Comparison of ENCODE assay signal across 9 cellular contexts in the genomic region with DNA sequence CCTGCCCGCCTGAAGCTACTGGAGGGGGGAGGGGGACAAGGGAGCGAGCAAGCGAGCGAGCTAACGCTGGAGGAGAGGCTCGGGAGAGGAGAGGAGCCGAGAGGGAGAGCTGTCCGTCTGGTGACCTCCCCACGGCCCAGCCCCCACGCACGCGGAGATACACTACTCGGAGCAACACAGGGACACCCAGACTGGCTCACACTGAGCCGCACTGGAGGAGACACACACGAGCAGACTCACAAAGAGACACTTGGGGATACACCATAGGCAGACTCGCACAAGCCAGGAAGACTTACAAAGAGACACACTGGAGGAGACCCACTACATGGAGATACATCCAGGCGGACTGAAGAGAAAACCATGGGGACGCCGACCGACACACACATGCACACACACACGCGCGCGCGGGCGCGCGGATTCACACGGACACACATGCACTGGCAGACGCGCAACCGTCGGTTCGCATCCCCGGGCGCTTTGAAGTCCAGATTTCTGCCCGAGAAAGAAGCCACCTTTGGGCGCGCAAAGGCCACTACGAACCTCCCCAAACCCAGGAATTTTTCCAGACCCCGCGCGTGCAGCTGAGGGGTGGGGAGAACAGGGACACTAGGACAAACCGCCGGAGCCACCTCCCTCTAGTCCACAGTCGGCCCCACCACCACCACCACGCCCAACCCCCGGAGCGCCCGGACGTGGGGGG. TPM values are rescaled to one million over a fixed set of nuclear protein-coding genes. Genes with fewer than 3 reads are reported as not detected.
DNase-seq lines count a peak whose midpoint lies in the region; TF ChIP-seq lines count a peak whose summit lies in the region.
"Had no signal": no experiment of that assay in that cellular context is flagged by ENCODE, and none has a peak within 500 bp of the region (broad histone marks: within the 10 kb centered on the region; RNA-seq: fewer than 3 reads in every experiment).

No MANE protein-coding gene starts in this region.

- H3K27me3 ChIP-seq in NT2/D1 (ENCODE audit: insufficient read depth, insufficient read length) (peaks cover 96% of the 10 kb centered on the region), esophagus squamous epithelium (peaks cover 0 to 100% (median 5%) of the 10 kb centered on the region in 4 donors), parathyroid adenoma (ENCODE audit: control insufficient read depth, insufficient read depth, low read length) (peaks cover 5% of the 10 kb centered on the region), Karpas-422 (ENCODE audit: low read length) (no peaks in the 10 kb centered on the region)

- peaks cover 4% of the 10 kb centered on the region; the same call in 1 of the 2 replicates for H4K20me1 ChIP-seq in Karpas-422 (ENCODE audit: insufficient read depth, low read depth, low read length)

- no peak for DNase-seq in Calu3
- DNase-seq in NT2/D1 (ENCODE audit: low read depth, low spot score): no peak
- no peak for DNase-seq in esophagus squamous epithelium (lab: John Stamatoyannopoulos, UW)
- no peak for DNase-seq in NCI-H187 treated with DMSO at 0.1 percent for 48 hours (lab: John Stamatoyannopoulos, UW)
- DNase-seq in OCI-M1 (lab: John Stamatoyannopoulos, UW): no peak
- DNase-seq in D341Med (ENCODE audit: low spot score): no peak
- no peak for DNase-seq in Karpas-422
- DNase-seq: SJCRH30 had no signal

- TF ChIP-seq CTCF in Calu3 (IDR thresholded peaks at IDR 0.05; ENCODE audit: unreplicated experiment): no peak
- TF ChIP-seq CTCF in esophagus squamous epithelium (IDR thresholded peaks at IDR 0.05): no peak
- TF ChIP-seq CTCF in parathyroid adenoma (IDR thresholded peaks at IDR 0.05): no peak

- H3K4me3 ChIP-seq in NT2/D1 (ENCODE audit: insufficient read length, low read depth): peak overlapping the region; percentile 48
- H3K4me3 ChIP-seq in esophagus squamous epithelium: peak overlapping the region; percentile 43 to 73 (median 56)
- no peak overlapping the region for H3K4me3 ChIP-seq in parathyroid adenoma (ENCODE audit: low read depth, low read length)
- H3K4me3 ChIP-seq in Karpas-422 (ENCODE audit: low read length): no peak overlapping the region
- H3K4me3 ChIP-seq: SJCRH30 had no signal

- H2AFZ ChIP-seq in parathyroid adenoma (no peak overlapping the region), Karpas-422 (ENCODE audit: low read length) (no peak overlapping the region)

- CTCF ChIA-PET in Calu3 (lab: Charles Lee): interaction anchor here (0.7 kb wide), 1 partner anchor 87 kb away, joined by 5 read pairs; no protein-coding TSS in a partner anchor

- peak overlapping the region; percentile 2 for H3K4me3 Mint-ChIP-seq in Calu3 (ENCODE audit: low read depth, unreplicated experiment)

- intact Hi-C loops in Calu3 (cut with micrococcal nuclease; ENCODE audit: unreplicated experiment): no loop called here
- intact Hi-C loops in esophagus squamous epithelium (cut with DNase I): loop anchor here (10.0 kb wide), 2 partner anchors 84 to 184 kb away; no protein-coding TSS in a partner anchor

- H3K9me3 Mint-ChIP-seq in Calu3 (ENCODE audit: low read depth, unreplicated experiment): no peaks in the 10 kb centered on the region

- no peaks in the 10 kb centered on the region for H3K4me1 Mint-ChIP-seq in Calu3 (ENCODE audit: low read depth, unreplicated experiment)

- BruUV-seq in Calu3 (replicated peaks; lab: Mats Ljungman, UMichigan): no TSS peak

- H3K4me1 ChIP-seq in NT2/D1 (ENCODE audit: insufficient read depth, insufficient read length): peaks cover 43% of the 10 kb centered on the region
- H3K4me1 ChIP-seq in esophagus squamous epithelium: peaks cover 29 to 57% (median 31%) of the 10 kb centered on the region in 3 donors
- H3K4me1 ChIP-seq in parathyroid adenoma: no peaks in the 10 kb centered on the region
- H3K4me1 ChIP-seq in Karpas-422 (ENCODE audit: low read length): no peaks in the 10 kb centered on the region

- H3K9me3 ChIP-seq in NT2/D1 (ENCODE audit: insufficient read depth, low read length): no peaks in the 10 kb centered on the region
- no peaks in the 10 kb centered on the region for H3K9me3 ChIP-seq in esophagus squamous epithelium
- no peaks in the 10 kb centered on the region for H3K9me3 ChIP-seq in parathyroid adenoma (ENCODE audit: control insufficient read depth, low read length)
- no peaks in the 10 kb centered on the region for H3K9me3 ChIP-seq in Karpas-422 (ENCODE audit: low read length)
- H3K9me3 ChIP-seq: SJCRH30 had no signal

- H3K9ac ChIP-seq in NT2/D1 (ENCODE audit: insufficient read length, low read depth) (peak overlapping the region; percentile 69), parathyroid adenoma (no peak overlapping the region), Karpas-422 (ENCODE audit: low read length) (no peak overlapping the region)

- H3K27ac ChIP-seq in esophagus squamous epithelium (no peak overlapping the region), parathyroid adenoma (no peak overlapping the region), Karpas-422 (ENCODE audit: low read length) (no peak overlapping the region)
- H3K27ac ChIP-seq: SJCRH30 had no signal

- H3K4me2 ChIP-seq in parathyroid adenoma (ENCODE audit: low read length) (peak overlapping the region; percentile 2), Karpas-422 (ENCODE audit: low read depth, low read length, poor library complexity, severe bottlenecking) (no peak overlapping the region)

- no peaks in the 10 kb centered on the region for H3K9me2 ChIP-seq in Karpas-422 (replicated peaks; ENCODE audit: insufficient read depth, low read length)

- H3K79me2 ChIP-seq in parathyroid adenoma (no peaks in the 10 kb centered on the region), Karpas-422 (ENCODE audit: low read length) (no peaks in the 10 kb centered on the region)

- TF ChIP-seq POLR2A in esophagus squamous epithelium (IDR thresholded peaks at IDR 0.05): no peak

- H3K36me3 ChIP-seq in NT2/D1 (ENCODE audit: insufficient read depth, insufficient read length, low read length) (no peaks in the 10 kb centered on the region), esophagus squamous epithelium (no peaks in the 10 kb centered on the region), parathyroid adenoma (ENCODE audit: control insufficient read depth, insufficient read depth, low read length) (no peaks in the 10 kb centered on the region), Karpas-422 (ENCODE audit: insufficient read depth, low read length) (no peaks in the 10 kb centered on the region)
- H3K36me3 ChIP-seq: SJCRH30 had no signal

- peaks cover 6% of the 10 kb centered on the region for H3K36me3 Mint-ChIP-seq in Calu3 (ENCODE audit: insufficient read depth, unreplicated experiment)

- H3K27me3 Mint-ChIP-seq in Calu3 (ENCODE audit: unreplicated experiment): peaks cover 97% of the 10 kb centered on the region

- 6% methylated on average over 14 to 16 of the region's 51 CpGs for WGBS in esophagus squamous epithelium, 2 donors

- H3K27ac Mint-ChIP-seq in Calu3 (ENCODE audit: unreplicated experiment): no peak overlapping the region

RNA-seq across cellular contexts. Expression of gene CNTFR, which starts 0.7 kb away (rescaled TPM):
- 0.44 TPM in 1 of 2 replicates, not detected in the other for total RNA-seq in Calu3 (2022)
- 1 to 10 TPM in 1 of 4 donors, under 1 TPM in 2, not detected in 1; 0.29 to 4.6 (median 0.40) TPM for total RNA-seq in esophagus squamous epithelium
- not detected in 2 replicates for total RNA-seq in Karpas-422 (2014; rRNA removed; shearing (Covaris generic); ENCODE audit: low replicate concordance)

RNA-seq across cellular contexts. Expression of gene RPP25L, which starts 23.1 kb away (rescaled TPM):
- total RNA-seq in Calu3 (2022) (17.6 and 19.9 TPM in 2 replicates), esophagus squamous epithelium (10 to 100 TPM; 25.1 to 37.4 (median 28.0) TPM)
- total RNA-seq in Karpas-422 (2014; rRNA removed; shearing (Covaris generic); ENCODE audit: low replicate concordance): 40.3 and 62.0 TPM in 2 replicates

RNA-seq across cellular contexts. Expression of gene DCTN3, which starts 31.5 kb away (rescaled TPM):
- 50.8 and 51.8 TPM in 2 replicates for total RNA-seq in Calu3 (2022)
- total RNA-seq in esophagus squamous epithelium: 100 to 1,000 TPM in 2 of 4 donors, 10 to 100 TPM in 2; 67.1 to 136 (median 103) TPM
- 75.9 and 98.9 TPM in 2 replicates for total RNA-seq in Karpas-422 (2014; rRNA removed; shearing (Covaris generic); ENCODE audit: low replicate concordance)

RNA-seq across cellular contexts. Expression of gene ARID3C, which starts 40.0 kb away (rescaled TPM):
- total RNA-seq in Calu3 (2022) (not detected in 2 replicates), esophagus squamous epithelium (not detected)
- total RNA-seq in Karpas-422 (2014; rRNA removed; shearing (Covaris generic); ENCODE audit: low replicate concordance): 0.48 TPM in 1 of 2 replicates, not detected in the other
- total RNA-seq: SJCRH30 had no signal

RNA-seq across cellular contexts. Expression of gene SIGMAR1, which starts 48.8 kb away (rescaled TPM):
- 65.6 and 80.1 TPM in 2 replicates for total RNA-seq in Calu3 (2022)
- total RNA-seq in esophagus squamous epithelium: 100 to 1,000 TPM in 1 of 4 donors, 10 to 100 TPM in 3; 77.4 to 112 (median 88.7) TPM
- total RNA-seq in Karpas-422 (2014; rRNA removed; shearing (Covaris generic); ENCODE audit: low replicate concordance): 78.2 and 120 TPM in 2 replicates

Comparison
In these comparisons a context has a peak if more than half of its experiments do, and no peak if none do; other contexts are left out.
1. H3K4me3 ChIP-seq: peak in NT2/D1 (single experiment) and esophagus squamous epithelium (4 of 4); none in parathyroid adenoma (single experiment) and Karpas-422 (single experiment).